ENCODE assay signal across 18 cellular contexts in the genomic region with DNA sequence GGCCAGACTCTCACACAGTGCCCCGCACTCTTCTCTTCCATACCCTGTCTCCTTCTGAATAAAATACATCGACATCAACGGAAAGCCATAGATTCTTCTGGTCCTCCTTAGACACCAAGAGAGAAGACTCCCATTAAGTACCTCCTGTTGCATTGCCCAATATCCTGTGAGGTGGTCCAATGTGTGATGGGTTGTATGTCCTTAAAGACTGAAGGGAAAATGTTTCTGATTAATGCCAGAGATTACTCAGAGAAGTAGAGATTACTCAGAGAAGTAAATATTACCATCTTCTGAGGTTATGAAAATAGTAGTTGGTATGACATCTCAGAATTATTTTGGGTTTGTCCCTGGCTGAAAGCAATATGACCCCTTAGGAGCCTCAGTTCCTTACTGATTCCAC.
A peak's percentile ranks its signal among the peaks of the same experiment; 100 is the strongest.
DNase-seq lines count a peak whose midpoint lies in the region; ATAC-seq, FAIRE-seq and TF ChIP-seq lines count a peak whose summit lies in the region.
"Had no signal": no experiment of that assay in that cellular context is flagged by ENCODE, and none has a peak within 500 bp of the region (broad histone marks: within the 10 kb centered on the region; RNA-seq: fewer than 3 reads in every experiment).

No MANE protein-coding gene starts in this region.

- no peaks in the 10 kb centered on the region for H3K36me3 Mint-ChIP-seq in MCF 10A (ENCODE audit: insufficient read depth, unreplicated experiment)

- intact Hi-C loops in breast epithelium (cut with DNase I; ENCODE audit: low total_unique reads) (no loop called here), MCF 10A (cut with micrococcal nuclease) (no loop called here), ascending aorta (cut with DNase I) (loop anchor here (10.0 kb wide), 1 partner anchor 61 kb away; the partner anchor contains the start of gene GALNT15)

- ATAC-seq in gastroesophageal sphincter (peak; percentile 67), GM21825 (IDR thresholded peaks at IDR 0.05; ENCODE audit: unreplicated experiment) (no peak), HG03025 (IDR thresholded peaks at IDR 0.05; ENCODE audit: low FRiP score, unreplicated experiment) (no peak)
- ATAC-seq: A549; activated CD4-positive, alpha-beta T cell treated with anti-CD3 and anti-CD28 coated beads for 36 hours; K562; T-helper 17 cell had no signal

- TF ChIP-seq POLR2A in breast epithelium (IDR thresholded peaks at IDR 0.05) (no peak), gastroesophageal sphincter (IDR thresholded peaks at IDR 0.05) (no peak), tibial nerve (IDR thresholded peaks at IDR 0.05) (no peak)

- BruUV-seq in MCF 10A (replicated peaks; lab: Mats Ljungman, UMichigan), result no TSS peak

- H3K4me1 ChIP-seq in breast epithelium, result no peaks in the 10 kb centered on the region
- peaks cover 3 to 4% of the 10 kb centered on the region in 2 donors for H3K4me1 ChIP-seq in ascending aorta
- no peaks in the 10 kb centered on the region for H3K4me1 ChIP-seq in gastroesophageal sphincter
- peaks cover 0 to 8% (median 0%) of the 10 kb centered on the region in 4 donors for H3K4me1 ChIP-seq in tibial nerve
- H3K4me1 ChIP-seq: A549 had no signal

- CTCF ChIA-PET in MCF 10A (lab: Yijun Ruan, JAX), result interaction anchor here (0.9 kb wide), 1 partner anchor 64 kb away, joined by 3 read pairs; no protein-coding TSS in a partner anchor

- H3K4me3 Mint-ChIP-seq in MCF 10A (ENCODE audit: unreplicated experiment), result no peak overlapping the region
- H3K4me3 Mint-ChIP-seq: activated CD4-positive, alpha-beta T cell treated with anti-CD3 and anti-CD28 coated beads for 36 hours; T-helper 17 cell had no signal

- 60 to 83% methylated on average over 1 to 3 of the region's 3 CpGs for WGBS in gastroesophageal sphincter (ENCODE audit: low coverage in 1 of 2), 2 donors
- WGBS in tibial nerve, 2 donors, result 82 to 99% methylated on average over 3 of the region's 3 CpGs

- H3K27ac Mint-ChIP-seq in MCF 10A (ENCODE audit: low read depth, unreplicated experiment), result no peak overlapping the region
- H3K27ac Mint-ChIP-seq: activated CD4-positive, alpha-beta T cell treated with anti-CD3 and anti-CD28 coated beads for 36 hours; T-helper 17 cell had no signal

- peaks cover 7% of the 10 kb centered on the region for H3K9me3 Mint-ChIP-seq in MCF 10A (ENCODE audit: unreplicated experiment)

- no peak for TF ChIP-seq EP300 in gastroesophageal sphincter (IDR thresholded peaks at IDR 0.05)
- TF ChIP-seq EP300 in tibial nerve (IDR thresholded peaks at IDR 0.05), result peak in 1 of 2 donors; percentile 61

- H3K27me3 ChIP-seq in breast epithelium, result no peaks in the 10 kb centered on the region
- no peaks in the 10 kb centered on the region for H3K27me3 ChIP-seq in ascending aorta
- H3K27me3 ChIP-seq in gastroesophageal sphincter, result no peaks in the 10 kb centered on the region
- no peaks in the 10 kb centered on the region for H3K27me3 ChIP-seq in tibial nerve

- peaks cover 6% of the 10 kb centered on the region for H3K4me1 Mint-ChIP-seq in MCF 10A (ENCODE audit: insufficient read depth, unreplicated experiment)
- H3K4me1 Mint-ChIP-seq: activated CD4-positive, alpha-beta T cell treated with anti-CD3 and anti-CD28 coated beads for 36 hours had no signal

- peak overlapping the region; percentile 59 to 89 for H3K27ac ChIP-seq in breast epithelium
- H3K27ac ChIP-seq in ascending aorta, result peak overlapping the region; percentile 62 to 73
- H3K27ac ChIP-seq in gastroesophageal sphincter, result peak overlapping the region in 3 of 4 donors; percentile 40 to 63 (median 54)
- H3K27ac ChIP-seq in tibial nerve, result peak overlapping the region; percentile 52 to 82 (median 61)
- H3K27ac ChIP-seq: A549 had no signal

- H3K9me3 ChIP-seq in breast epithelium (no peaks in the 10 kb centered on the region), ascending aorta (no peaks in the 10 kb centered on the region), gastroesophageal sphincter (no peaks in the 10 kb centered on the region), tibial nerve (no peaks in the 10 kb centered on the region)

- TF ChIP-seq CTCF in breast epithelium (IDR thresholded peaks at IDR 0.05) (no peak), MCF 10A (IDR thresholded peaks at IDR 0.05; ENCODE audit: unreplicated experiment) (no peak), ascending aorta (IDR thresholded peaks at IDR 0.05) (no peak), gastroesophageal sphincter (IDR thresholded peaks at IDR 0.05) (no peak), tibial nerve (IDR thresholded peaks at IDR 0.05) (no peak)

- FAIRE-seq in frontal cortex (lab: Jason Lieb, UNC), result no peak
- FAIRE-seq: A549, H1, K562 had no signal

- no peak overlapping the region for H3K4me3 ChIP-seq in breast epithelium
- no peak overlapping the region for H3K4me3 ChIP-seq in ascending aorta
- H3K4me3 ChIP-seq in gastroesophageal sphincter, result no peak overlapping the region
- no peak overlapping the region for H3K4me3 ChIP-seq in tibial nerve
- H3K4me3 ChIP-seq: A549, K562 had no signal

- H3K36me3 ChIP-seq in breast epithelium (no peaks in the 10 kb centered on the region), ascending aorta (no peaks in the 10 kb centered on the region), gastroesophageal sphincter (no peaks in the 10 kb centered on the region), tibial nerve (no peaks in the 10 kb centered on the region)

- H3K27me3 Mint-ChIP-seq in MCF 10A (ENCODE audit: insufficient read depth, unreplicated experiment), result no peaks in the 10 kb centered on the region
- H3K27me3 Mint-ChIP-seq: activated CD4-positive, alpha-beta T cell treated with anti-CD3 and anti-CD28 coated beads for 36 hours had no signal

- DNase-seq in breast epithelium (ENCODE audit: low spot score in 2 of 2) (no peak), MCF 10A (ENCODE audit: unreplicated experiment) (no peak), ascending aorta (ENCODE audit: low spot score in 2 of 2) (no peak), tibial nerve (ENCODE audit: low spot score in 2 of 2) (no peak), frontal cortex (ENCODE audit: low spot score in 2 of 2) (no peak)
- DNase-seq: activated CD4-positive, alpha-beta T cell treated with anti-CD3 and anti-CD28 coated beads for 36 hours; activated T-cell treated with anti-CD3 and anti-CD28 coated beads for 4 hours; glutamatergic neuron; NCI-H1694; NCI-H524; stimulated activated naive CD4-positive, alpha-beta T cell; T-helper 17 cell had no signal

- POLR2A ChIA-PET in MCF 10A (lab: Yijun Ruan, JAX), result no interaction called here
